In the genomic region with DNA sequence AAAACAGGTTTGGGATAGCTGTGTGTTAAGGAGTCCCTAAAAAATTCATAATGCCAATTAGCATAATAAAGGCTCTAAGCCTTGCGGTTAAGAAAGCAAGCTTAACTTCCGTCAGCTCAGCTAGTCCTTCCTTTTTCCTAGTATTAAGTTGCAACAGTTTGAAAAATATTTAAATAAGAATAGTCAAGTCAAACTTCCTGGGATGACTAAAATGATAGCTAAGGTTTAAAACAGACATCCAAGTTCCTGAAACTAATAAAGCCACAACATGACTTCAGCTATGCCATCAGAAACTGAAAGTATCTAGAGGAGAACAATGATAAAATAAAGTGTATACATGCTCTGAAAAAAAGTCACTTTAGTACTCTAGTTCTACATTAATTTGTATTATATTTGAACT, we compare ENCODE assay signal across 8 cellular contexts. TPM values are rescaled to one million over a fixed set of nuclear protein-coding genes. Genes with fewer than 3 reads are reported as not detected.
DNase-seq lines count a peak whose midpoint lies in the region; ATAC-seq, FAIRE-seq and TF ChIP-seq lines count a peak whose summit lies in the region.

No MANE protein-coding gene starts in this region.

- peaks cover 5% of the 10 kb centered on the region for H3F3A ChIP-seq in PC-3 (ENCODE audit: low read length, unreplicated experiment)

- H3K4me1 ChIP-seq in PC-3 (ENCODE audit: insufficient read depth, low read length) (peaks cover 15% of the 10 kb centered on the region; the same call in 1 of the 2 replicates), endothelial cell of umbilical vein (ENCODE audit: control insufficient read depth, extremely low read depth, insufficient read depth, low read length) (peaks cover 30% of the 10 kb centered on the region), parathyroid adenoma (peaks cover 5% of the 10 kb centered on the region), uterus (no peaks in the 10 kb centered on the region)

- TF ChIP-seq POLR2A in endothelial cell of umbilical vein (IDR thresholded peaks at IDR 0.05; ENCODE audit: low read depth, low read length): no peak
- TF ChIP-seq POLR2A in uterus (IDR thresholded peaks at IDR 0.05): no peak

- no peaks in the 10 kb centered on the region for H3K9me1 ChIP-seq in endothelial cell of umbilical vein (replicated peaks; ENCODE audit: control insufficient read depth, extremely low read depth, insufficient read depth, low read length)

- no peak overlapping the region for H2AFZ ChIP-seq in PC-3 (ENCODE audit: low read length)
- no peak overlapping the region for H2AFZ ChIP-seq in endothelial cell of umbilical vein (ENCODE audit: low read depth, low read length)
- H2AFZ ChIP-seq in parathyroid adenoma: no peak overlapping the region

- 0 out of 2 replicates have a peak, but pooled peaks have one; percentile 2 for ATAC-seq in PC-3

- H4K20me1 ChIP-seq in PC-3 (ENCODE audit: low read length) (peaks cover 51% of the 10 kb centered on the region), endothelial cell of umbilical vein (replicated peaks; ENCODE audit: control insufficient read depth, extremely low read depth, insufficient read depth, low read length) (peaks cover 23% of the 10 kb centered on the region)

- CTCF ChIA-PET in PC-3 (lab: Charles Lee): interaction anchor here (0.6 kb wide), 1 partner anchor 24 kb away, joined by 3 read pairs; no protein-coding TSS in a partner anchor
- CTCF ChIA-PET in endothelial cell of umbilical vein (lab: Charles Lee): interaction anchor here (1.1 to 3.3 kb wide), 4 partner anchors 10 to 109 kb away, joined by 3 to 18 read pairs (median 8); a partner anchor contains a TSS

- H3K79me2 ChIP-seq in PC-3 (ENCODE audit: low read length): peaks cover 84% of the 10 kb centered on the region
- peaks cover 83% of the 10 kb centered on the region for H3K79me2 ChIP-seq in endothelial cell of umbilical vein (ENCODE audit: control insufficient read depth, insufficient read depth, low read length)
- H3K79me2 ChIP-seq in parathyroid adenoma: peaks cover 28% of the 10 kb centered on the region

- peak overlapping the region; percentile 92 for H3K9ac ChIP-seq in PC-3 (ENCODE audit: low read length)
- H3K9ac ChIP-seq in endothelial cell of umbilical vein (replicated peaks; ENCODE audit: extremely low read depth, insufficient read depth, low read length): peak overlapping the region; percentile 96
- H3K9ac ChIP-seq in parathyroid adenoma: no peak overlapping the region

- H3K36me3 ChIP-seq in PC-3 (ENCODE audit: low read depth, low read length) (no peaks in the 10 kb centered on the region; the same call in 1 of the 2 replicates), endothelial cell of umbilical vein (ENCODE audit: control insufficient read depth in 2 of 2, extremely low read depth in 1 of 2, insufficient read depth in 2 of 2, low read length in 2 of 2) (no peaks in the 10 kb centered on the region), parathyroid adenoma (ENCODE audit: control insufficient read depth, insufficient read depth, low read length) (no peaks in the 10 kb centered on the region), uterus (no peaks in the 10 kb centered on the region)

- TF ChIP-seq CTCF in PC-3 (conservative IDR thresholded peaks at IDR 0.05; ENCODE audit: low read depth, low read length) (no peak), endothelial cell of umbilical vein (IDR thresholded peaks at IDR 0.05; ENCODE audit: extremely low read depth in 1 of 2, insufficient read depth in 1 of 2, low read depth in 1 of 2, low read length in 2 of 2) (no peak), parathyroid adenoma (IDR thresholded peaks at IDR 0.05) (no peak), uterus (IDR thresholded peaks at IDR 0.05) (no peak)

- no peaks in the 10 kb centered on the region for H3K9me2 ChIP-seq in PC-3 (replicated peaks; ENCODE audit: low read length)

- peak overlapping the region; percentile 98 for H3K4me3 ChIP-seq in PC-3 (ENCODE audit: low read length)
- peak overlapping the region; percentile 95 to 100 (median 97) for H3K4me3 ChIP-seq in endothelial cell of umbilical vein (replicated peaks in 1 of 3; ENCODE audit: insufficient read depth in 1 of 3, low read depth in 1 of 3, low read length in 3 of 3)
- peak overlapping the region; percentile 72 for H3K4me3 ChIP-seq in parathyroid adenoma (ENCODE audit: low read depth, low read length)
- H3K4me3 ChIP-seq in uterus: peak overlapping the region in 1 of 2 donors; percentile 86

- FAIRE-seq in GM18507 (lab: Jason Lieb, UNC): peak; percentile 62
- FAIRE-seq in endothelial cell of umbilical vein (lab: Jason Lieb, UNC): peak; percentile 74

- dilution Hi-C loops in endothelial cell of umbilical vein (cut with MboI; ENCODE audit: extremely low pct_ligation_motif_present, low sequenced_read_pairs): no loop called here

- H3K27me3 ChIP-seq in PC-3 (ENCODE audit: low read length) (no peaks in the 10 kb centered on the region), endothelial cell of umbilical vein (ENCODE audit: control insufficient read depth in 2 of 2, insufficient read depth in 2 of 2, low read length in 2 of 2) (no peaks in the 10 kb centered on the region), parathyroid adenoma (ENCODE audit: control insufficient read depth, insufficient read depth, low read length) (no peaks in the 10 kb centered on the region), uterus (no peaks in the 10 kb centered on the region)

- intact Hi-C loops in PC-3 (cut with micrococcal nuclease) (no loop called here), endothelial cell of umbilical vein (cut with micrococcal nuclease) (no loop called here), uterus (cut with DNase I; ENCODE audit: low total_unique reads) (no loop called here)

- H3K4me2 ChIP-seq in PC-3 (ENCODE audit: low read length): peak overlapping the region; percentile 81
- peak overlapping the region; percentile 100 for H3K4me2 ChIP-seq in endothelial cell of umbilical vein (ENCODE audit: insufficient read depth, low read length)
- peak overlapping the region; percentile 84 for H3K4me2 ChIP-seq in parathyroid adenoma (ENCODE audit: low read length)

- H3K27ac ChIP-seq in PC-3 (ENCODE audit: low read length): peak overlapping the region; percentile 22
- peak overlapping the region; percentile 35 for H3K27ac ChIP-seq in endothelial cell of umbilical vein (ENCODE audit: insufficient read depth, low read depth, low read length)
- no peak overlapping the region for H3K27ac ChIP-seq in parathyroid adenoma
- peak overlapping the region in 1 of 2 donors; percentile 17 for H3K27ac ChIP-seq in uterus

- no TSS peak for BruUV-seq in PC-3 (replicated peaks; lab: Mats Ljungman, UMichigan)
- BruUV-seq in endothelial cell of umbilical vein (replicated peaks; lab: Mats Ljungman, UMichigan): no TSS peak

- POLR2A ChIA-PET in PC-3 (lab: Charles Lee; ENCODE audit: unreplicated experiment) (interaction anchor here (0.7 kb wide), 1 partner anchor 588 kb away, joined by 3 read pairs; no protein-coding TSS in a partner anchor), endothelial cell of umbilical vein (lab: Charles Lee) (interaction anchor here (0.6 kb wide), 1 partner anchor 12 kb away, joined by 6 read pairs; no protein-coding TSS in a partner anchor)

- DNase-seq in GM18507 (ENCODE audit: extremely low spot score, insufficient read length, low read depth) (no peak), PC-3 (peak; percentile 42), endothelial cell of umbilical vein (ENCODE audit: low read depth, low spot score) (peak; percentile 46), NCI-H446 treated with DMSO at 0.1 percent for 48 hours (lab: John Stamatoyannopoulos, UW) (no peak), uterus (no peak), NCI-H1436 treated with DMSO at 0.1 percent for 48 hours (lab: John Stamatoyannopoulos, UW) (no peak), GM19240 (ENCODE audit: insufficient read length, low spot score) (no peak)

- H3K9me3 ChIP-seq in PC-3 (ENCODE audit: low read length): no peaks in the 10 kb centered on the region
- H3K9me3 ChIP-seq in endothelial cell of umbilical vein (replicated peaks; ENCODE audit: control insufficient read depth, insufficient read depth, low read length): no peaks in the 10 kb centered on the region
- H3K9me3 ChIP-seq in parathyroid adenoma (ENCODE audit: control insufficient read depth, low read length): no peaks in the 10 kb centered on the region
- H3K9me3 ChIP-seq in uterus: no peaks in the 10 kb centered on the region

TF ChIP-seq in endothelial cell of umbilical vein, 7 proteins besides CTCF, POLR2A, EP300 and RAD21:
- TF ChIP-seq GATA2 (IDR thresholded peaks at IDR 0.05; ENCODE audit: insufficient read depth, insufficient read length, low read depth, low read length) (no peak), POLR2AphosphoS5 (IDR thresholded peaks at IDR 0.05; ENCODE audit: insufficient read depth, low read depth, low read length) (no peak), JUN (IDR thresholded peaks at IDR 0.05; ENCODE audit: borderline replicate concordance, insufficient read depth, insufficient read length, low read depth) (no peak), EZH2 (IDR thresholded peaks at IDR 0.05; ENCODE audit: borderline replicate concordance, low read depth, low read length, severe bottlenecking) (no peak), MYC (IDR thresholded peaks at IDR 0.05; ENCODE audit: low read depth, low read length) (no peak), FOS (IDR thresholded peaks at IDR 0.05; ENCODE audit: borderline replicate concordance, insufficient read depth, low read length) (no peak)
- TF ChIP-seq, protein P1, sequence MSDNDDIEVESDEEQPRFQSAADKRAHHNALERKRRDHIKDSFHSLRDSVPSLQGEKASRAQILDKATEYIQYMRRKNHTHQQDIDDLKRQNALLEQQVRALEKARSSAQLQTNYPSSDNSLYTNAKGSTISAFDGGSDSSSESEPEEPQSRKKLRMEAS (IDR thresholded peaks at IDR 0.05; ENCODE audit: insufficient read depth, insufficient read length): no peak

RNA-seq across cellular contexts. Expression of a gene that starts 3.4 kb away (rescaled TPM):
- total RNA-seq in PC-3 (2014; rRNA removed) (15.1 and 21.4 TPM in 2 replicates), endothelial cell of umbilical vein (46.1 and 46.4 TPM in 2 replicates), uterus (10 to 100 TPM in 3 of 4 donors, 1 to 10 TPM in 1; 6.9 to 41.5 (median 24.8) TPM)
- 15.9 and 19.0 TPM in 2 replicates for polyA plus RNA-seq in endothelial cell of umbilical vein
- 16.6 and 17.4 TPM in 2 replicates for polyA plus RNA-seq in endothelial cell of umbilical vein (2011; cell fraction: cytosol; rRNA removed)
- 13.3 and 19.3 TPM in 2 replicates for polyA plus RNA-seq in endothelial cell of umbilical vein (2011; cell fraction: nucleus; rRNA removed)
- 29.9 and 32.0 TPM in 2 replicates for polyA plus RNA-seq in endothelial cell of umbilical vein (2012)
- polyA minus RNA-seq in endothelial cell of umbilical vein: 12.6 and 13.6 TPM in 2 replicates
- polyA minus RNA-seq in endothelial cell of umbilical vein (2011; cell fraction: cytosol; rRNA and poly(A)+ RNA removed): 15.2 TPM
- 23.7 and 24.4 TPM in 2 replicates for polyA minus RNA-seq in endothelial cell of umbilical vein (2011; cell fraction: nucleus; rRNA and poly(A)+ RNA removed)

Comparison
In these comparisons a context has a peak if more than half of its experiments do, and no peak if none do; other contexts are left out.
1. DNase-seq: peak in PC-3 (single experiment) and endothelial cell of umbilical vein (single experiment); none in GM18507 (single experiment), NCI-H446 treated with DMSO at 0.1 percent for 48 hours (single experiment), uterus (0 of 2), NCI-H1436 treated with DMSO at 0.1 percent for 48 hours (single experiment) and GM19240 (single experiment).
2. Peak in every context shown above with its lines, with median percentiles within 50 percentile points of each other: H3K4me2 ChIP-seq.